ENCODE assay signal across 8 cellular contexts in the genomic region with DNA sequence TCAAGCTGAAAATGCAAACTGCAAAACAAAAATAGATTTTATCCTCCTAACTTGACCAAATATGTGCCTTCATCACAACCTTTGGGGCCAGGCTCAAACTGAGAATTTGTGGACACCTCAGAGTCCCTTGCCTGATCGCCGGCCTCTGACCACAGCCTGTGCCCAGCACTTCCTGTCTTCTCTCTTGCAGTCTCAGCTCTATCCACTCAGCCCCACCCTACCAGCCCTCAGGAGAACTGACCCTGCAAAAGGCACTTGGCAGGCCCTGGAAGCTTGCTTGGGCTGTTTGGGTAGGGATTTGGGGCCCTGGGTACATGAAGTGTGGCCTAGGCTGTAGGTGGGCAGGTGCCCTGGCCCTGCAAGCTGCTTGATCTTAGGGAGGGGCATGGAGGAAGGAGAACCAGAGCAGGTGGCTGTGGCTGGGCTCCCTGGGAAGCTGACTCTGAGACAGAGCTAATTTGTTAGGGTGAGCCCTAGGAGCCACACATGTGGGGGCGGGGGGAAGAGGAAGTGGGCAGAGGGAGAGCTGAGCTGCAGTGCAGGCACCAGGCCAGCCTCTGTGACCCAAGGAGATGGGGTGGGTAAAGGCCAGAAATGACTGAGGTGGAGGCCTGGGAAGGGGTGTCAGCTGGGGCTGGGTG. TPM values are rescaled to one million over a fixed set of nuclear protein-coding genes. Genes with fewer than 3 reads are reported as not detected.
DNase-seq lines count a peak whose midpoint lies in the region; TF ChIP-seq lines count a peak whose summit lies in the region.

No MANE protein-coding gene starts in this region.

- H3K4me1 Mint-ChIP-seq in progenitor cell of endocrine pancreas (ENCODE audit: low read depth): peaks cover 2% of the 10 kb centered on the region

- no peaks in the 10 kb centered on the region for H3K9me3 Mint-ChIP-seq in progenitor cell of endocrine pancreas (ENCODE audit: low read depth)

- H3K4me1 ChIP-seq in Loucy (ENCODE audit: insufficient read depth, low read length, poor library complexity, severe bottlenecking) (peaks cover 33% of the 10 kb centered on the region), neutrophil (ENCODE audit: control insufficient read depth in 1 of 2, insufficient read depth in 1 of 2, low read depth in 1 of 2, low read length in 1 of 2) (peaks cover 41% of the 10 kb centered on the region in 2 experiments)

- no peaks in the 10 kb centered on the region for H4K20me1 ChIP-seq in Loucy (ENCODE audit: insufficient read depth, low read length, poor library complexity, severe bottlenecking)

- H3K36me3 ChIP-seq in Loucy (ENCODE audit: insufficient read depth, low read length) (no peaks in the 10 kb centered on the region), neutrophil (no peaks in the 10 kb centered on the region)

- H3K36me3 Mint-ChIP-seq in progenitor cell of endocrine pancreas (ENCODE audit: insufficient read depth): no peaks in the 10 kb centered on the region

- peak overlapping the region; percentile 62 for H3K4me3 ChIP-seq in Loucy (ENCODE audit: low read length, poor library complexity, severe bottlenecking)
- peak overlapping the region; percentile 47 to 49 for H3K4me3 ChIP-seq in neutrophil (ENCODE audit: low read depth in 1 of 2, low read length in 1 of 2)
- H3K4me3 ChIP-seq in coronary artery: no peak overlapping the region

- H3K4me2 ChIP-seq in Loucy (ENCODE audit: low read depth, low read length, poor library complexity, severe bottlenecking): peak overlapping the region; percentile 80

- no peak for TF ChIP-seq CTCF in Loucy (conservative IDR thresholded peaks at IDR 0.05; ENCODE audit: low read length)
- TF ChIP-seq CTCF in neutrophil (IDR thresholded peaks at IDR 0.05): no peak
- no peak for TF ChIP-seq CTCF in progenitor cell of endocrine pancreas (IDR thresholded peaks at IDR 0.05; ENCODE audit: unreplicated experiment)
- TF ChIP-seq CTCF in coronary artery (IDR thresholded peaks at IDR 0.05): no peak

- H3K27ac Mint-ChIP-seq in progenitor cell of endocrine pancreas: no peak overlapping the region

- H3K9ac ChIP-seq in Loucy (ENCODE audit: low read depth, low read length, poor library complexity, severe bottlenecking): peak overlapping the region; percentile 71

- H3K27me3 ChIP-seq in Loucy (ENCODE audit: insufficient read depth, low read length, poor library complexity, severe bottlenecking) (no peaks in the 10 kb centered on the region), neutrophil (no peaks in the 10 kb centered on the region)

- H3K9me3 ChIP-seq in Loucy (ENCODE audit: insufficient read depth, low read depth, low read length) (no peaks in the 10 kb centered on the region), neutrophil (no peaks in the 10 kb centered on the region)

- H3K27ac ChIP-seq in neutrophil (peak overlapping the region; percentile 85), coronary artery (peak overlapping the region in 1 of 2 donors; percentile 84)

- H3K4me3 Mint-ChIP-seq in progenitor cell of endocrine pancreas (ENCODE audit: low read depth): no peak overlapping the region

- no peaks in the 10 kb centered on the region for H3K79me2 ChIP-seq in Loucy (ENCODE audit: insufficient read depth, low read length)

- peak overlapping the region; percentile 66 for H2AFZ ChIP-seq in Loucy (ENCODE audit: low read length)

- peaks cover 68% of the 10 kb centered on the region for H3K27me3 Mint-ChIP-seq in progenitor cell of endocrine pancreas

- H3K9me2 ChIP-seq in Loucy (replicated peaks; ENCODE audit: low read depth, low read length): no peaks in the 10 kb centered on the region

- H3F3A ChIP-seq in Loucy (ENCODE audit: low read depth): no peaks in the 10 kb centered on the region

- DNase-seq in Daoy (ENCODE audit: low read depth) (peak; percentile 23), anterior cingulate cortex (lab: John Stamatoyannopoulos, UW) (peak in 38 of 58 donors; percentile 7 to 75 (median 34)), progenitor cell of endocrine pancreas (ENCODE audit: low spot score, unreplicated experiment) (no peak), coronary artery (ENCODE audit: low spot score) (no peak), kidney glomerular epithelial cell (lab: John Stamatoyannopoulos, UW) (no peak), NCI-H1436 (lab: John Stamatoyannopoulos, UW) (no peak)

RNA-seq across cellular contexts. Expression of a gene that starts 8.6 kb away (rescaled TPM):
- 1.1 TPM in 1 of 2 replicates, not detected in the other for total RNA-seq in Daoy (2014; rRNA removed; shearing (Covaris generic))
- not detected in 2 replicates for total RNA-seq in progenitor cell of endocrine pancreas

RNA-seq across cellular contexts. Expression of a gene that starts 58.7 kb away (rescaled TPM):
- total RNA-seq in Daoy (2014; rRNA removed; shearing (Covaris generic)): 84.0 and 85.5 TPM in 2 replicates
- 50.7 and 51.2 TPM in 2 replicates for total RNA-seq in progenitor cell of endocrine pancreas

RNA-seq across cellular contexts. Expression of a gene that starts 58.8 kb away (rescaled TPM):
- 41.8 and 45.4 TPM in 2 replicates for total RNA-seq in Daoy (2014; rRNA removed; shearing (Covaris generic))
- 61.2 and 64.9 TPM in 2 replicates for total RNA-seq in progenitor cell of endocrine pancreas

Comparison
In these comparisons a context has a peak if more than half of its experiments do, and no peak if none do; other contexts are left out.
1. DNase-seq: peak in Daoy (single experiment) and anterior cingulate cortex (38 of 58); none in progenitor cell of endocrine pancreas (single experiment), coronary artery (single experiment), kidney glomerular epithelial cell (single experiment) and NCI-H1436 (single experiment).